Comparison of ENCODE assay signal across 8 cellular contexts in genomic region chr6:109008537-109008950, GRCh38.
DNase-seq lines count a peak whose midpoint lies in the region; ATAC-seq and TF ChIP-seq lines count a peak whose summit lies in the region.

No MANE protein-coding gene starts in this region.

- intact Hi-C loops in activated CD4-positive, alpha-beta T cell treated with anti-CD3 and anti-CD28 coated beads, Interleukin-2, amount 10 ng/mL, durations not matched to agents 24 days and 14 days (cut with micrococcal nuclease) = loop anchor here (1.0 to 5.0 kb wide), 11 partner anchors 50 to 450 kb away; partner anchors contain the start of genes ARMC2 and CD164

- no peaks in the 10 kb centered on the region for H3K9me3 Mint-ChIP-seq in activated CD4-positive, alpha-beta T cell treated with anti-CD3 and anti-CD28 coated beads, Interleukin-2, amount 10 ng/mL, durations not matched to agents 24 days and 14 days

- H3K27me3 ChIP-seq in NT2/D1 (ENCODE audit: insufficient read depth, insufficient read length) (no peaks in the 10 kb centered on the region), tibial nerve (no peaks in the 10 kb centered on the region)

- no peaks in the 10 kb centered on the region for H3K9me3 ChIP-seq in NT2/D1 (ENCODE audit: insufficient read depth, low read length)
- no peaks in the 10 kb centered on the region for H3K9me3 ChIP-seq in tibial nerve

- TF ChIP-seq POLR2A in tibial nerve (IDR thresholded peaks at IDR 0.05) = no peak

- TF ChIP-seq CTCF in choroid plexus epithelial cell (conservative IDR thresholded peaks at IDR 0.05; ENCODE audit: low read depth, low read length) (no peak), tibial nerve (IDR thresholded peaks at IDR 0.05) (no peak)

- no peak for ATAC-seq in GM21381 (IDR thresholded peaks at IDR 0.05; ENCODE audit: unreplicated experiment)

- 21 to 22% methylated on average over 6 of the region's 6 CpGs for WGBS in tibial nerve, 2 donors

- no peak for TF ChIP-seq EP300 in tibial nerve (IDR thresholded peaks at IDR 0.05)

- H3K9ac ChIP-seq in NT2/D1 (ENCODE audit: insufficient read length, low read depth) = peak overlapping the region; percentile 90

- peak overlapping the region; percentile 84 to 98 (median 92) for H3K27ac ChIP-seq in tibial nerve

- peaks cover 2% of the 10 kb centered on the region for H3K27me3 Mint-ChIP-seq in activated CD4-positive, alpha-beta T cell treated with anti-CD3 and anti-CD28 coated beads, Interleukin-2, amount 10 ng/mL, durations not matched to agents 24 days and 14 days

- H3K36me3 ChIP-seq in NT2/D1 (ENCODE audit: insufficient read depth, insufficient read length, low read length) (no peaks in the 10 kb centered on the region), tibial nerve (no peaks in the 10 kb centered on the region)

- peak overlapping the region; percentile 93 for H3K4me3 Mint-ChIP-seq in activated CD4-positive, alpha-beta T cell treated with anti-CD3 and anti-CD28 coated beads, Interleukin-2, amount 10 ng/mL, durations not matched to agents 24 days and 14 days

- peak overlapping the region; percentile 92 for H3K27ac Mint-ChIP-seq in activated CD4-positive, alpha-beta T cell treated with anti-CD3 and anti-CD28 coated beads, Interleukin-2, amount 10 ng/mL, durations not matched to agents 24 days and 14 days

- peak overlapping the region; percentile 63 for H3K4me3 ChIP-seq in NT2/D1 (ENCODE audit: insufficient read length, low read depth)
- H3K4me3 ChIP-seq in choroid plexus epithelial cell (ENCODE audit: low read depth, low read length) = peak overlapping the region; percentile 78
- H3K4me3 ChIP-seq in tibial nerve = peak overlapping the region; percentile 63 to 97 (median 95)

- H3K36me3 Mint-ChIP-seq in activated CD4-positive, alpha-beta T cell treated with anti-CD3 and anti-CD28 coated beads, Interleukin-2, amount 10 ng/mL, durations not matched to agents 24 days and 14 days (ENCODE audit: low read depth) = peaks cover 3% of the 10 kb centered on the region

- H3K4me1 Mint-ChIP-seq in activated CD4-positive, alpha-beta T cell treated with anti-CD3 and anti-CD28 coated beads, Interleukin-2, amount 10 ng/mL, durations not matched to agents 24 days and 14 days = peaks cover 30% of the 10 kb centered on the region

- peaks cover 2% of the 10 kb centered on the region for H3K4me1 ChIP-seq in NT2/D1 (ENCODE audit: insufficient read depth, insufficient read length)
- H3K4me1 ChIP-seq in tibial nerve = peaks cover 0 to 42% (median 19%) of the 10 kb centered on the region in 4 donors

- DNase-seq in activated CD4-positive, alpha-beta T cell treated with anti-CD3 and anti-CD28 coated beads, Interleukin-2, amount 10 ng/mL, durations not matched to agents 24 days and 14 days = no peak
- no peak for DNase-seq in activated CD4-positive, alpha-beta T cell treated with anti-CD3 and anti-CD28 coated beads, Interleukin-2, amount 50 U/mL, for 1 hour
- DNase-seq in NT2/D1 (ENCODE audit: low read depth, low spot score) (no peak), choroid plexus epithelial cell (ENCODE audit: low read depth) (no peak), lung microvascular endothelial cell (ENCODE audit: low read depth in 2 of 2) (peak; percentile 44 to 48), tibial nerve (ENCODE audit: low spot score in 2 of 2) (no peak), SKM-1 (lab: John Stamatoyannopoulos, UW; ENCODE audit: unreplicated experiment) (no peak)

Comparison
In these comparisons a context has a peak if more than half of its experiments do, and no peak if none do; other contexts are left out.
1. DNase-seq: peak in lung microvascular endothelial cell (2 of 2); none in activated CD4-positive, alpha-beta T cell treated with anti-CD3 and anti-CD28 coated beads, Interleukin-2, amount 10 ng/mL, durations not matched to agents 24 days and 14 days (single experiment), activated CD4-positive, alpha-beta T cell treated with anti-CD3 and anti-CD28 coated beads, Interleukin-2, amount 50 U/mL, for 1 hour (single experiment), NT2/D1 (single experiment), choroid plexus epithelial cell (single experiment), tibial nerve (0 of 2) and SKM-1 (single experiment).
2. Peak in every context shown above with its lines, with median percentiles within 50 percentile points of each other: H3K4me3 ChIP-seq.